21 cellular contexts compared by ENCODE assay signal in the genomic region with DNA sequence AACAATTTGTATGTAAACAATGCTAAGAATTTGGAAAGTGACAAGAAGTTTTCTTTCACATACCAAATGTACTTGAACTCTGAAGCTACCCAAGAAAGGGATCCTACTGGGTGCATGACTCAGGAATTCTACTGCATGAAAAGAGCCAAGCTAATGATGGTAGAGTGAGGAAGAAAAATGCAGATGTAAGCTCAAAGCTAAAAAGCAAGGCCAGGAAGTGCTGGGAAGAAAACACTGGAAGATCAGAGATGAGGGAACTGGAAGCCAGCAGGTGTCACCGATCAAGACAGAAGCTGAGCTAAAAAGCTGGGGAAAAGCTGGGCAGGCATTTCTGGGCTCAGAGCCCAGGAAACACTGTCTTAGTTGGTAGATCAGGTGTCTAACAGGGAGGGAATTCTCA.
DNase-seq lines count a peak whose midpoint lies in the region; ATAC-seq, FAIRE-seq and TF ChIP-seq lines count a peak whose summit lies in the region.
"Had no signal": no experiment of that assay in that cellular context is flagged by ENCODE, and none has a peak within 500 bp of the region (broad histone marks: within the 10 kb centered on the region; RNA-seq: fewer than 3 reads in every experiment).

No MANE protein-coding gene starts in this region.

- no peaks in the 10 kb centered on the region for H3K27me3 ChIP-seq in H1 (replicated peaks in 1 of 4; ENCODE audit: control insufficient read depth in 3 of 4, extremely low read depth in 1 of 4, insufficient read depth in 3 of 4, low read length in 3 of 4)
- H3K27me3 ChIP-seq: tibial artery had no signal

- H3K79me1 ChIP-seq in H1 (ENCODE audit: low read depth, low read length) = no peaks in the 10 kb centered on the region

- H4K91ac ChIP-seq in H1 (replicated peaks; ENCODE audit: insufficient read length, low read length) = no peak overlapping the region

- no peak overlapping the region for H2AK5ac ChIP-seq in H1 (ENCODE audit: low read depth, low read length)

- H2BK5ac ChIP-seq in H1 (ENCODE audit: low read depth, low read length) = peak overlapping the region; percentile 73; the same call in 1 of the 2 replicates

- no peak for ATAC-seq in GM21367 (IDR thresholded peaks at IDR 0.05; ENCODE audit: unreplicated experiment)

- H3K9me3 Mint-ChIP-seq in nephron progenitor cell = no peaks in the 10 kb centered on the region
- H3K9me3 Mint-ChIP-seq: mesothelial cell of epicardium had no signal

- no peaks in the 10 kb centered on the region for H3K36me3 ChIP-seq in H1 (ENCODE audit: control insufficient read depth in 2 of 4, insufficient read depth in 4 of 4, low read length in 3 of 4)
- H3K36me3 ChIP-seq: tibial artery had no signal

- H2BK120ac ChIP-seq in H1 (replicated peaks; ENCODE audit: low read depth, low read length) = no peak overlapping the region

- 0 out of 2 replicates have a peak, but pooled peaks have one; percentile 8 for TF ChIP-seq CTCF in LNCaP clone FGC (IDR thresholded peaks at IDR 0.05; ENCODE audit: control insufficient read depth, extremely low read depth, insufficient read depth)
- no peak for TF ChIP-seq CTCF in H1 (IDR thresholded peaks at IDR 0.05; ENCODE audit: control extremely low read depth in 1 of 3, insufficient read depth in 1 of 3, low read depth in 1 of 3, low read length in 3 of 3)
- TF ChIP-seq CTCF in nephron progenitor cell (IDR thresholded peaks at IDR 0.05) = no peak

- CTCF ChIA-PET in H1 (lab: Charles Lee; ENCODE audit: partially characterized antibody) = interaction anchor here (1.5 kb wide), 1 partner anchor 20 kb away, joined by 3 read pairs; no protein-coding TSS in a partner anchor

- TF ChIP-seq RAD21 in H1 (IDR thresholded peaks at IDR 0.05 in 1 of 2, conservative IDR thresholded peaks at IDR 0.05 in 1 of 2; ENCODE audit: low read depth in 2 of 2, low read length in 2 of 2) = peak in 1 of 2 experiments; percentile 20; a peak in 1 of 4 replicates

- no peak overlapping the region for H3K23ac ChIP-seq in H1 (ENCODE audit: insufficient read length)

- H3K56ac ChIP-seq in H1 (replicated peaks; ENCODE audit: insufficient read length, low read depth, low read length) = no peak overlapping the region

- no peak overlapping the region for H2BK15ac ChIP-seq in H1 (ENCODE audit: low read length)

- no peak overlapping the region for H4K5ac ChIP-seq in H1 (ENCODE audit: insufficient read length, low read depth, low read length)

- no peaks in the 10 kb centered on the region for H3K79me2 ChIP-seq in H1 (ENCODE audit: control insufficient read depth in 1 of 2, insufficient read depth in 2 of 2, low read length in 2 of 2)

- peak; percentile 95 for FAIRE-seq in H1 (lab: Jason Lieb, UNC)
- FAIRE-seq: endothelial cell of umbilical vein, frontal cortex, GM12891 had no signal

- H3K36me3 Mint-ChIP-seq in nephron progenitor cell (ENCODE audit: low read depth) = no peaks in the 10 kb centered on the region
- H3K36me3 Mint-ChIP-seq: mesothelial cell of epicardium had no signal

- H2BK20ac ChIP-seq in H1 (ENCODE audit: low read length) = no peak overlapping the region

- H3K4ac ChIP-seq in H1 (replicated peaks; ENCODE audit: insufficient read length, low read depth, low read length) = no peak overlapping the region

- peaks cover 28% of the 10 kb centered on the region for H3K27me3 Mint-ChIP-seq in nephron progenitor cell (ENCODE audit: low read depth, poor library complexity)

- peaks cover 10 to 21% (median 13%) of the 10 kb centered on the region in 4 experiments; a peak in 5 of 7 replicates for H3K4me1 ChIP-seq in H1 (replicated peaks in 1 of 4; ENCODE audit: control insufficient read depth in 3 of 4, insufficient read depth in 4 of 4, low read length in 3 of 4)
- H3K4me1 ChIP-seq: tibial artery had no signal

- no peak overlapping the region for H2AFZ ChIP-seq in H1 (ENCODE audit: low read length)

- no peak overlapping the region for H3K9ac ChIP-seq in H1 (replicated peaks in 1 of 4; ENCODE audit: extremely low read depth in 1 of 4, low read depth in 3 of 4, low read length in 3 of 4)

- no peak overlapping the region for H3K14ac ChIP-seq in H1 (ENCODE audit: insufficient read length)

- H4K20me1 ChIP-seq in H1 (replicated peaks in 1 of 2; ENCODE audit: control insufficient read depth in 1 of 2, insufficient read depth in 2 of 2, low read length in 2 of 2) = no peaks in the 10 kb centered on the region

- no peaks in the 10 kb centered on the region for H3K9me3 ChIP-seq in H1 (ENCODE audit: insufficient read depth in 2 of 2, low read depth in 1 of 2, low read length in 1 of 2)
- H3K9me3 ChIP-seq: tibial artery had no signal

- H3K4me3 Mint-ChIP-seq in nephron progenitor cell = no peak overlapping the region
- H3K4me3 Mint-ChIP-seq: mesothelial cell of epicardium had no signal

- H4K8ac ChIP-seq in H1 (ENCODE audit: extremely low read depth, insufficient read depth, low read length) = no peak overlapping the region

- H3K4me2 ChIP-seq in H1 (ENCODE audit: insufficient read depth in 1 of 2, low read depth in 2 of 2, low read length in 2 of 2) = peak overlapping the region; percentile 32 to 50; a peak in 3 of 4 replicates

- TF ChIP-seq POLR2A in H1 (IDR thresholded peaks at IDR 0.05; ENCODE audit: control extremely low read depth in 1 of 2, low read depth in 2 of 2, low read length in 2 of 2) = no peak

- POLR2A ChIA-PET in H1 (lab: Charles Lee; ENCODE audit: partially characterized antibody) = no interaction called here

- peaks cover 28% of the 10 kb centered on the region for H3K4me1 Mint-ChIP-seq in nephron progenitor cell

- 12% methylated on average over 1 of the region's 1 CpG; no CpG with 5 or more reads in 1 of the 2 experiments for WGBS in H1 (ENCODE audit: extremely low coverage in 1 of 2, insufficient coverage in 1 of 2, insufficient read length in 1 of 2, insufficient replicate concordance in 2 of 2, low coverage in 1 of 2, low lambda C conversion rate in 2 of 2, missing lambda C conversion rate in 1 of 2), 2 experiments

- H3K4me3 ChIP-seq in LNCaP clone FGC (ENCODE audit: low read depth, low read length) (no peak overlapping the region), H1 (ENCODE audit: extremely low read depth in 1 of 4, insufficient read depth in 2 of 4, low read depth in 3 of 4, low read length in 4 of 4) (peak overlapping the region in 1 of 4 experiments; percentile 3; a peak in 1 of 8 replicates)
- H3K4me3 ChIP-seq: tibial artery had no signal

- H2BK12ac ChIP-seq in H1 (ENCODE audit: low read depth, low read length) = no peak overlapping the region

- H3K23me2 ChIP-seq in H1 (ENCODE audit: low read depth, low read length) = no peaks in the 10 kb centered on the region

- peak overlapping the region; percentile 46; the same call in 1 of the 2 replicates for H3K27ac ChIP-seq in H1 (ENCODE audit: low read depth, low read length)
- H3K27ac ChIP-seq: 22Rv1, C4-2B, tibial artery had no signal

- peak overlapping the region; percentile 46 for H3K27ac Mint-ChIP-seq in nephron progenitor cell
- H3K27ac Mint-ChIP-seq: mesothelial cell of epicardium had no signal

- DNase-seq in NCI-H1105 treated with DMSO at 0.1 percent for 48 hours (lab: John Stamatoyannopoulos, UW) (peak; percentile 27), NCI-H1105 (lab: John Stamatoyannopoulos, UW) (no peak), LNCaP clone FGC (ENCODE audit: low read depth) (no peak), H1 (ENCODE audit: low read depth in 1 of 2, low spot score in 2 of 2) (peak in 1 of 2 experiments; percentile 27), nephron progenitor cell (no peak), NCI-H2227 treated with DMSO at 0.1 percent for 48 hours (lab: John Stamatoyannopoulos, UW) (no peak)
- DNase-seq in activated CD4-positive, alpha-beta T cell treated with anti-CD3 and anti-CD28 coated beads for 1 hour = no peak
- DNase-seq: activated gamma-delta T cell; HCEC 1CT; islet precursor cell; NCI-H1048; NCI-H748 treated with DMSO at 0.1 percent for 48 hours; stimulated activated CD4-positive, alpha-beta T cell treated with anti-CD3 and anti-CD28 coated beads, Interleukin-4, amount 100 ng/mL, for 1 hour; tibial artery had no signal

- no peak overlapping the region; the same call in 1 of the 2 replicates for H3K18ac ChIP-seq in H1 (ENCODE audit: extremely low read depth, low read length)

- no peak for TF ChIP-seq EP300 in H1 (IDR thresholded peaks at IDR 0.05; ENCODE audit: borderline replicate concordance in 1 of 2, low read depth in 2 of 2, low read length in 2 of 2)

TF ChIP-seq in H1, 55 proteins besides CTCF, POLR2A, EP300 and RAD21 (continues in another document):
- TF ChIP-seq GTF2F1 (IDR thresholded peaks at IDR 0.05; ENCODE audit: borderline replicate concordance, low read depth, low read length) (no peak), TCF12 (IDR thresholded peaks at IDR 0.05; ENCODE audit: low read depth, low read length) (no peak), YY1 (IDR thresholded peaks at IDR 0.05; ENCODE audit: low read depth, low read length) (no peak), NANOG (IDR thresholded peaks at IDR 0.05; ENCODE audit: insufficient read depth, low read depth, low read length, poor library complexity, severe bottlenecking) (peak; percentile 16), SIN3A (conservative IDR thresholded peaks at IDR 0.05 in 1 of 2, IDR thresholded peaks at IDR 0.05 in 1 of 2; ENCODE audit: low read depth in 1 of 2, low read length in 2 of 2) (no peak), MAFK (IDR thresholded peaks at IDR 0.05; ENCODE audit: low read depth, low read length) (peak; percentile 95), BRCA1 (IDR thresholded peaks at IDR 0.05; ENCODE audit: low read depth, low read length) (no peak), PHF8 (conservative IDR thresholded peaks at IDR 0.05; ENCODE audit: low read depth, low read length) (no peak), JUND (IDR thresholded peaks at IDR 0.05; ENCODE audit: low read length) (peak; percentile 22; the same call in 1 of the 2 replicates), POLR2AphosphoS5 (IDR thresholded peaks at IDR 0.05; ENCODE audit: low read depth, low read length) (no peak), CHD2 (IDR thresholded peaks at IDR 0.05; ENCODE audit: low read length) (no peak), CHD1 (IDR thresholded peaks at IDR 0.05; ENCODE audit: low read depth, low read length) (no peak), HDAC2 (IDR thresholded peaks at IDR 0.05; ENCODE audit: borderline replicate concordance in 1 of 2, low read depth in 2 of 2, low read length in 2 of 2) (0 out of 4 replicates have a peak, but pooled peaks of 1 of the 2 experiments have one; percentile 33), KDM5A (IDR thresholded peaks at IDR 0.05; ENCODE audit: low read length) (no peak)
- TF ChIP-seq, protein P1, sequence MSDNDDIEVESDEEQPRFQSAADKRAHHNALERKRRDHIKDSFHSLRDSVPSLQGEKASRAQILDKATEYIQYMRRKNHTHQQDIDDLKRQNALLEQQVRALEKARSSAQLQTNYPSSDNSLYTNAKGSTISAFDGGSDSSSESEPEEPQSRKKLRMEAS (IDR thresholded peaks at IDR 0.05) = no peak
- TF ChIP-seq, protein P2, sequence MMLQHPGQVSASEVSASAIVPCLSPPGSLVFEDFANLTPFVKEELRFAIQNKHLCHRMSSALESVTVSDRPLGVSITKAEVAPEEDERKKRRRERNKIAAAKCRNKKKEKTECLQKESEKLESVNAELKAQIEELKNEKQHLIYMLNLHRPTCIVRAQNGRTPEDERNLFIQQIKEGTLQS (IDR thresholded peaks at IDR 0.05; ENCODE audit: insufficient read depth, low read depth, low read length) = no peak
